ENCODE assay signal across 20 cellular contexts in genomic region chr3:38990621-38991020, GRCh38.
"Had no signal": no experiment of that assay in that cellular context is flagged by ENCODE, and none has a peak within 500 bp of the region (broad histone marks: within the 10 kb centered on the region; RNA-seq: fewer than 3 reads in every experiment).

No MANE protein-coding gene starts in this region.

- H3K4me3 ChIP-seq: coronary artery, right lobe of liver, skin epidermis, tibial artery had no signal

- H3K36me3 ChIP-seq: right lobe of liver, tibial artery had no signal

- H3K9me3 Mint-ChIP-seq: activated B cell treated with CpG ODN at 0.5 μM for 24 hours; activated naive CD4-positive, alpha-beta T cell treated with anti-CD3 and anti-CD28 coated beads for 36 hours; activated naive CD8-positive, alpha-beta T cell treated with anti-CD3 and anti-CD28 coated beads, Interleukin-2, amount 10 ng/mL, durations not matched to agents 7 days and 5 days; activated T-cell treated with anti-CD3 and anti-CD28 coated beads, Interleukin-2, amount 50 U/mL, for 72 hours; nephron; stimulated activated effector memory CD8-positive, alpha-beta T cell treated with anti-CD3 and anti-CD28 coated beads, Interleukin-12 subunit alpha, Interleukin-12 subunit beta, amount 100 ng/mL, for 72 hours; stimulated activated naive CD8-positive, alpha-beta T cell treated with anti-CD3 and anti-CD28 coated beads, Interleukin-15, amount 100 ng/mL, for 72 hours had no signal

- H3K27me3 ChIP-seq: right lobe of liver, tibial artery had no signal

- H3K36me3 Mint-ChIP-seq: activated naive CD8-positive, alpha-beta T cell treated with anti-CD3 and anti-CD28 coated beads, Interleukin-2, amount 10 ng/mL, durations not matched to agents 7 days and 5 days; stimulated activated effector memory CD8-positive, alpha-beta T cell treated with anti-CD3 and anti-CD28 coated beads, Interleukin-12 subunit alpha, Interleukin-12 subunit beta, amount 100 ng/mL, for 72 hours had no signal

- DNase-seq: activated B cell treated with CpG ODN at 0.5 μM for 24 hours; activated CD4-positive, alpha-beta T cell treated with anti-CD3 and anti-CD28 coated beads for 4 hours; activated CD4-positive, alpha-beta T cell treated with anti-CD3 and anti-CD28 coated beads, Interleukin-2, amount 50 U/mL, for 48 hours; activated effector memory CD4-positive, alpha-beta T cell treated with Interleukin-2 at 50 U/mL for 16 hours; activated naive CD4-positive, alpha-beta T cell treated with anti-CD3 and anti-CD28 coated beads for 36 hours; activated naive CD8-positive, alpha-beta T cell treated with anti-CD3 and anti-CD28 coated beads, Interleukin-2, amount 10 ng/mL, durations not matched to agents 7 days and 5 days; activated T-cell treated with anti-CD3 and anti-CD28 coated beads, Interleukin-2, amount 50 U/mL, for 72 hours; amniotic stem cell; cerebellar nuclear complex; left ventricle myocardium superior; occipital lobe; right lobe of liver; stimulated activated CD4-positive, alpha-beta T cell treated with anti-CD3 and anti-CD28 coated beads, Interleukin-2, amount 100 ng/mL, for 24 hours; stimulated activated naive CD8-positive, alpha-beta T cell treated with anti-CD3 and anti-CD28 coated beads, Interleukin-15, amount 100 ng/mL, for 72 hours; T-helper 1 cell; tibial artery had no signal

- H3K4me1 Mint-ChIP-seq: activated B cell treated with CpG ODN at 0.5 μM for 24 hours; activated naive CD8-positive, alpha-beta T cell treated with anti-CD3 and anti-CD28 coated beads, Interleukin-2, amount 10 ng/mL, durations not matched to agents 7 days and 5 days; stimulated activated effector memory CD8-positive, alpha-beta T cell treated with anti-CD3 and anti-CD28 coated beads, Interleukin-12 subunit alpha, Interleukin-12 subunit beta, amount 100 ng/mL, for 72 hours; stimulated activated naive CD8-positive, alpha-beta T cell treated with anti-CD3 and anti-CD28 coated beads, Interleukin-15, amount 100 ng/mL, for 72 hours had no signal

- H3K27ac ChIP-seq: coronary artery, right lobe of liver, skin epidermis, tibial artery had no signal

- H3K27ac Mint-ChIP-seq: activated B cell treated with CpG ODN at 0.5 μM for 24 hours; activated naive CD4-positive, alpha-beta T cell treated with anti-CD3 and anti-CD28 coated beads for 36 hours; activated naive CD8-positive, alpha-beta T cell treated with anti-CD3 and anti-CD28 coated beads, Interleukin-2, amount 10 ng/mL, durations not matched to agents 7 days and 5 days; activated T-cell treated with anti-CD3 and anti-CD28 coated beads, Interleukin-2, amount 50 U/mL, for 72 hours; nephron; stimulated activated effector memory CD8-positive, alpha-beta T cell treated with anti-CD3 and anti-CD28 coated beads, Interleukin-12 subunit alpha, Interleukin-12 subunit beta, amount 100 ng/mL, for 72 hours; stimulated activated naive CD8-positive, alpha-beta T cell treated with anti-CD3 and anti-CD28 coated beads, Interleukin-15, amount 100 ng/mL, for 72 hours had no signal

- H3K4me1 ChIP-seq: right lobe of liver, tibial artery had no signal

- H3K4me3 Mint-ChIP-seq: activated B cell treated with CpG ODN at 0.5 μM for 24 hours; activated naive CD4-positive, alpha-beta T cell treated with anti-CD3 and anti-CD28 coated beads for 36 hours; activated naive CD8-positive, alpha-beta T cell treated with anti-CD3 and anti-CD28 coated beads, Interleukin-2, amount 10 ng/mL, durations not matched to agents 7 days and 5 days; activated T-cell treated with anti-CD3 and anti-CD28 coated beads, Interleukin-2, amount 50 U/mL, for 72 hours; nephron; stimulated activated effector memory CD8-positive, alpha-beta T cell treated with anti-CD3 and anti-CD28 coated beads, Interleukin-12 subunit alpha, Interleukin-12 subunit beta, amount 100 ng/mL, for 72 hours; stimulated activated naive CD8-positive, alpha-beta T cell treated with anti-CD3 and anti-CD28 coated beads, Interleukin-15, amount 100 ng/mL, for 72 hours had no signal

- H3K9me3 ChIP-seq: right lobe of liver, tibial artery had no signal
